10 cellular contexts compared by ENCODE assay signal in the genomic region with DNA sequence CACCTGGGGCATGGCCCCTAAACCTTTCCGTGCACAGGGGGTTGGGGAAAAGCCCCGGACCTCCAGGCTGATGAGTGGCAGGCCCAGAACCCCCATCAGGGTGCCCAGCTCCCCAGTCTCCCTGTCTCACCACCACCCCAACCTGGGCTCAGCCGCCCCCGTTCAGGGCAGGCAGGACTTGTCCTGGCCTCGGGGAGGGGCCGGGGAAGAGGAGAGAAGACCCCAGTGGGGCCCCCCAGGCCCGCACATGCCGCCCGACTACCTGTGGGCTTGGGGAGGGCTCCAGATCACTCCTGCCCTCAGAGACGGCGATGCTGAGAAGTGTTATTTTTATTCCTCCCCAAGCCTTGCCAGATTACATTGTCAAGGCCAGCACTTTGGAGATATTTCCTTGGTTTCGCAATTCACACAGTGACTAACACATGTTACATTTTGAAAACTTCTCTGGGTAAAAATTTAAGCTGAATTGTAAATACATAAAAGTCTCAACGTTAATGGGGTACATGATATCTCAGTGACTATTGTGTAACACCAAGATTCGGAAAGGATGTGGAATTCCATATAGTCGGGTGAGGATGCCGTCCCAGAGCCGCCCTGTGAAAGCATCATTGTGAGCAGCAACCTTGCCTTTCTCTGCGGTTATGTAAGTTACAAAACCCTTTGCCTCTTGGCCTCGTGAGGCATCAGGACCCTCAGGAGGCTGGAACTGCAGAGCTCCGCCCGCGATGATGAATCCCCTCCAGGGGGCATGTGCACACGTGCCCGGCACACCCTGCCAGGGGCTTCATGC.
A peak's percentile ranks its signal among the peaks of the same experiment; 100 is the strongest.
DNase-seq lines count a peak whose midpoint lies in the region; ATAC-seq and TF ChIP-seq lines count a peak whose summit lies in the region.
"Had no signal": no experiment of that assay in that cellular context is flagged by ENCODE, and none has a peak within 500 bp of the region (broad histone marks: within the 10 kb centered on the region; RNA-seq: fewer than 3 reads in every experiment).

No MANE protein-coding gene starts in this region.

- TF ChIP-seq CTCF in AG09309 (IDR thresholded peaks at IDR 0.05; ENCODE audit: control insufficient read depth, insufficient read depth, low read depth, low read length, missing control alignments): no peak
- no peak for TF ChIP-seq CTCF in neural progenitor cell (IDR thresholded peaks at IDR 0.05)

- H3F3A ChIP-seq in neural progenitor cell (ENCODE audit: low read depth): no peaks in the 10 kb centered on the region

- H3K9ac ChIP-seq in neural progenitor cell: no peak overlapping the region

- H3K27ac Mint-ChIP-seq in neural progenitor cell: peak overlapping the region; percentile 72
- no peak overlapping the region for H3K27ac Mint-ChIP-seq in natural killer cell treated with Interleukin-12 subunit alpha and Interleukin-12 subunit beta and Interleukin-15 and Interleukin-18, amount 100 ng/mL, for 72 hours
- H3K27ac Mint-ChIP-seq: activated T-cell treated with anti-CD3 and anti-CD28 coated beads, Interleukin-2, amount 50 U/mL, for 24 hours; CD4-positive, alpha-beta memory T cell had no signal

- no peaks in the 10 kb centered on the region for H3K79me2 ChIP-seq in neural progenitor cell (ENCODE audit: low read depth)

- H3K27me3 ChIP-seq in esophagus (ENCODE audit: control insufficient read depth in 1 of 2, insufficient read depth in 2 of 2, low read length in 2 of 2) (no peaks in the 10 kb centered on the region), neural progenitor cell (no peaks in the 10 kb centered on the region)

- no peak overlapping the region for H3K4me2 ChIP-seq in neural progenitor cell

- no peaks in the 10 kb centered on the region for H4K20me1 ChIP-seq in neural progenitor cell (ENCODE audit: low read depth)

- peaks cover 9% of the 10 kb centered on the region for H3K27me3 Mint-ChIP-seq in neural progenitor cell (ENCODE audit: insufficient read depth, low read depth)
- peaks cover 7 to 9% of the 10 kb centered on the region in 2 donors for H3K27me3 Mint-ChIP-seq in natural killer cell treated with Interleukin-12 subunit alpha and Interleukin-12 subunit beta and Interleukin-15 and Interleukin-18, amount 100 ng/mL, for 72 hours
- H3K27me3 Mint-ChIP-seq in activated T-cell treated with anti-CD3 and anti-CD28 coated beads, Interleukin-2, amount 50 U/mL, for 4 hours (ENCODE audit: low read depth): peaks cover 37% of the 10 kb centered on the region

- no peak overlapping the region for H3K4me3 ChIP-seq in AG09309 (ENCODE audit: control insufficient read depth, low read depth, low read length)
- H3K4me3 ChIP-seq in esophagus (ENCODE audit: low read depth in 1 of 2, low read length in 2 of 2): no peak overlapping the region
- no peak overlapping the region for H3K4me3 ChIP-seq in neural progenitor cell

- DNase-seq in AG09309 (ENCODE audit: low read depth) (peak; percentile 68), NOMO-1 (lab: John Stamatoyannopoulos, UW; ENCODE audit: unreplicated experiment in 2 of 2) (peak; percentile 77 to 90), neural progenitor cell (ENCODE audit: low spot score) (no peak), activated gamma-delta T cell (lab: John Stamatoyannopoulos, UW) (no peak)
- no peak for DNase-seq in natural killer cell treated with Interleukin-12 subunit alpha and Interleukin-12 subunit beta and Interleukin-15 and Interleukin-18, amount 100 ng/mL, for 72 hours (ENCODE audit: low spot score)
- DNase-seq in activated T-cell treated with anti-CD3 and anti-CD28 coated beads, Interleukin-2, amount 50 U/mL, for 4 hours: no peak
- DNase-seq: CD4-positive, alpha-beta memory T cell had no signal

- no peaks in the 10 kb centered on the region for H3K36me3 ChIP-seq in esophagus (ENCODE audit: control insufficient read depth in 2 of 2, insufficient read depth in 2 of 2, low read length in 1 of 2)
- H3K36me3 ChIP-seq in neural progenitor cell: no peaks in the 10 kb centered on the region

- peak overlapping the region; percentile 33 for H3K4me3 Mint-ChIP-seq in neural progenitor cell
- H3K4me3 Mint-ChIP-seq in natural killer cell treated with Interleukin-12 subunit alpha and Interleukin-12 subunit beta and Interleukin-15 and Interleukin-18, amount 100 ng/mL, for 72 hours: no peak overlapping the region
- no peak overlapping the region for H3K4me3 Mint-ChIP-seq in activated T-cell treated with anti-CD3 and anti-CD28 coated beads, Interleukin-2, amount 50 U/mL, for 4 hours
- H3K4me3 Mint-ChIP-seq: activated T-cell treated with anti-CD3 and anti-CD28 coated beads, Interleukin-2, amount 50 U/mL, for 24 hours; CD4-positive, alpha-beta memory T cell had no signal

- no peaks in the 10 kb centered on the region for H3K36me3 Mint-ChIP-seq in neural progenitor cell
- H3K36me3 Mint-ChIP-seq in natural killer cell treated with Interleukin-12 subunit alpha and Interleukin-12 subunit beta and Interleukin-15 and Interleukin-18, amount 100 ng/mL, for 72 hours: no peaks in the 10 kb centered on the region
- H3K36me3 Mint-ChIP-seq in activated T-cell treated with anti-CD3 and anti-CD28 coated beads, Interleukin-2, amount 50 U/mL, for 4 hours (ENCODE audit: insufficient read depth): no peaks in the 10 kb centered on the region
- H3K36me3 Mint-ChIP-seq: CD4-positive, alpha-beta memory T cell had no signal

- ATAC-seq in natural killer cell treated with Interleukin-12 subunit alpha and Interleukin-12 subunit beta and Interleukin-15 and Interleukin-18, amount 100 ng/mL, for 72 hours: no peak
- ATAC-seq in activated T-cell treated with anti-CD3 and anti-CD28 coated beads, Interleukin-2, amount 50 U/mL, for 4 hours: no peak
- no peak for ATAC-seq in SK-N-SH treated with all-trans-retinoic acid at 6 μM for 48 hours

- no peak overlapping the region for H2AFZ ChIP-seq in neural progenitor cell (replicated peaks)

- H3K9me3 ChIP-seq in esophagus (ENCODE audit: control insufficient read depth in 2 of 2, insufficient read depth in 1 of 2, low read depth in 1 of 2, low read length in 1 of 2) (no peaks in the 10 kb centered on the region), neural progenitor cell (ENCODE audit: low read depth) (no peaks in the 10 kb centered on the region)

- peaks cover 47% of the 10 kb centered on the region for H3K4me1 Mint-ChIP-seq in neural progenitor cell
- no peaks in the 10 kb centered on the region for H3K4me1 Mint-ChIP-seq in natural killer cell treated with Interleukin-12 subunit alpha and Interleukin-12 subunit beta and Interleukin-15 and Interleukin-18, amount 100 ng/mL, for 72 hours (ENCODE audit: low read depth in 2 of 2)
- no peaks in the 10 kb centered on the region for H3K4me1 Mint-ChIP-seq in activated T-cell treated with anti-CD3 and anti-CD28 coated beads, Interleukin-2, amount 50 U/mL, for 4 hours (ENCODE audit: low read depth)
- H3K4me1 Mint-ChIP-seq: CD4-positive, alpha-beta memory T cell had no signal

- peaks cover 3 to 18% of the 10 kb centered on the region in 2 donors for H3K4me1 ChIP-seq in esophagus (ENCODE audit: control insufficient read depth in 2 of 2, insufficient read depth in 2 of 2, low read length in 1 of 2)
- H3K4me1 ChIP-seq in neural progenitor cell: no peaks in the 10 kb centered on the region

- H3K27ac ChIP-seq in esophagus (ENCODE audit: low read depth in 2 of 2, low read length in 1 of 2): peak overlapping the region; percentile 24 to 36
- H3K27ac ChIP-seq in neural progenitor cell: no peak overlapping the region

- WGBS in esophagus, 2 donors: 37 to 44% methylated on average over 24 of the region's 24 CpGs

- no peaks in the 10 kb centered on the region for H3K9me3 Mint-ChIP-seq in neural progenitor cell
- H3K9me3 Mint-ChIP-seq in natural killer cell treated with Interleukin-12 subunit alpha and Interleukin-12 subunit beta and Interleukin-15 and Interleukin-18, amount 100 ng/mL, for 72 hours: no peaks in the 10 kb centered on the region
- H3K9me3 Mint-ChIP-seq in activated T-cell treated with anti-CD3 and anti-CD28 coated beads, Interleukin-2, amount 50 U/mL, for 4 hours: no peaks in the 10 kb centered on the region
- H3K9me3 Mint-ChIP-seq: activated T-cell treated with anti-CD3 and anti-CD28 coated beads, Interleukin-2, amount 50 U/mL, for 24 hours had no signal

TF ChIP-seq in SK-N-SH treated with all-trans-retinoic acid at 6 μM for 48 hours, 23 proteins besides CTCF, POLR2A, EP300 and RAD21 (continues in another document):
- TF ChIP-seq TOX (CRISPR knock-in tag; IDR thresholded peaks at IDR 0.05; ENCODE audit: borderline replicate concordance) (no peak), BACH2 (CRISPR knock-in tag; IDR thresholded peaks at IDR 0.05; ENCODE audit: borderline replicate concordance) (no peak), PPARA (CRISPR knock-in tag; IDR thresholded peaks at IDR 0.05; ENCODE audit: borderline replicate concordance) (no peak), ZNF8 (CRISPR knock-in tag; IDR thresholded peaks at IDR 0.05) (no peak), TSHZ2 (CRISPR knock-in tag; IDR thresholded peaks at IDR 0.05) (no peak), ZC3H10 (CRISPR knock-in tag; IDR thresholded peaks at IDR 0.05) (no peak), CSDC2 (CRISPR knock-in tag; IDR thresholded peaks at IDR 0.05) (no peak), ISL1 (CRISPR knock-in tag; IDR thresholded peaks at IDR 0.05) (no peak), GLIS3 (CRISPR knock-in tag; IDR thresholded peaks at IDR 0.05) (no peak), ARNTL (CRISPR knock-in tag; IDR thresholded peaks at IDR 0.05; ENCODE audit: borderline replicate concordance, low read depth) (no peak), ZNF565 (CRISPR knock-in tag; conservative IDR thresholded peaks at IDR 0.05; ENCODE audit: low read depth) (no peak)

Comparison
In these comparisons a context has a peak if more than half of its experiments do, and no peak if none do; other contexts are left out.
1. DNase-seq: peak in AG09309 (single experiment) and NOMO-1 (2 of 2); none in neural progenitor cell (single experiment), natural killer cell treated with Interleukin-12 subunit alpha and Interleukin-12 subunit beta and Interleukin-15 and Interleukin-18, amount 100 ng/mL, for 72 hours (single experiment), activated T-cell treated with anti-CD3 and anti-CD28 coated beads, Interleukin-2, amount 50 U/mL, for 4 hours (single experiment) and activated gamma-delta T cell (single experiment).